In the genomic region with DNA sequence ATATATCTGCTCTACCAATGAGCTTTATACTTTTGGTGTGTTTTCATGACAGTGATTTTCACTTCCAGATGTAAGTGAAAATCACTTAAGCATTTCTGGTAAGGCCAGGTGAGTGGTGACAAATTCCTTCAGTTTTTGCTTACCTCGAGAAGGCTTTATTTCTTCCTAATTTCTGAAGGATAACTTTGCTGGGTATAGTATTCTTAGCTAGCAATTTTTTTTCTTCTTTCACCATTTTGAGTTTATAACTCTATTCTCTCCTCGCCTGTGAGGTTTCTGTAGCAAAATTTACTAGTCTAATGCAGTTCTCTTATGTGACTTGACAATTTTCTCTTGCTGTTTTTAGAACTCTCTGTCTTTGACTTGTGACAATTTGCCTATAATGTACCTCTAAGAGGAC, we compare ENCODE assay signal across 35 cellular contexts.
"Had no signal": no experiment of that assay in that cellular context is flagged by ENCODE, and none has a peak within 500 bp of the region (broad histone marks: within the 10 kb centered on the region; RNA-seq: fewer than 3 reads in every experiment).

No MANE protein-coding gene starts in this region.

- H3K9ac ChIP-seq: KMS-11 had no signal

- H3K4me3 ChIP-seq: MG63 had no signal

- DNase-seq: Karpas-422, Kasumi-1, MG63, MM.1S, MV-4-11, NCI-H1048, NCI-H1092, NCI-H1092 treated with DMSO at 0.1 percent for 48 hours, NCI-H1105, NCI-H1105 treated with DMSO at 0.1 percent for 48 hours, NCI-H1417, NCI-H1417 treated with DMSO at 0.1 percent for 48 hours, NCI-H1436, NCI-H1436 treated with DMSO at 0.1 percent for 48 hours, NCI-H146, NCI-H1694, NCI-H1694 treated with DMSO at 0.1 percent for 48 hours, NCI-H187, NCI-H187 treated with DMSO at 0.1 percent for 48 hours, NCI-H1930, NCI-H2029, NCI-H2029 treated with DMSO at 0.1 percent for 48 hours, NCI-H2081, NCI-H2081 treated with DMSO at 0.1 percent for 48 hours, NCI-H2107, NCI-H2171, NCI-H2171 treated with DMSO at 0.1 percent for 48 hours, NCI-H2227 treated with DMSO at 0.1 percent for 48 hours, NCI-H226, NCI-H345, NCI-H446, NCI-H446 treated with DMSO at 0.1 percent for 48 hours, NCI-H510A, NCI-H524 had no signal

- H3K36me3 ChIP-seq: MG63 had no signal

- H3K27me3 ChIP-seq: MG63 had no signal

- H3K27ac ChIP-seq: KMS-11 had no signal
